ENCODE assay signal across 8 cellular contexts in genomic region chr3:62622553-62623174, GRCh38.
DNase-seq lines count a peak whose midpoint lies in the region; ATAC-seq and TF ChIP-seq lines count a peak whose summit lies in the region.

No MANE protein-coding gene starts in this region.

- no peaks in the 10 kb centered on the region for H3K36me3 ChIP-seq in OCI-LY3 (replicated peaks; ENCODE audit: low read depth, low read length)

- no peak overlapping the region for H3K27ac Mint-ChIP-seq in endothelial cell (ENCODE audit: unreplicated experiment)

- H3K36me3 Mint-ChIP-seq in endothelial cell (ENCODE audit: low read depth, unreplicated experiment), result no peaks in the 10 kb centered on the region

- no peak overlapping the region for H3K4me3 Mint-ChIP-seq in endothelial cell (ENCODE audit: unreplicated experiment)

- H2AFZ ChIP-seq in OCI-LY3 (ENCODE audit: low read depth, low read length), result no peak overlapping the region

- H3K27me3 ChIP-seq in OCI-LY3 (ENCODE audit: low read depth, low read length), result peaks cover 26% of the 10 kb centered on the region

- peaks cover 10% of the 10 kb centered on the region for H3K4me1 ChIP-seq in OCI-LY3 (ENCODE audit: low read length)

- H3K27ac ChIP-seq in OCI-LY3 (ENCODE audit: low read length), result no peak overlapping the region

- no peaks in the 10 kb centered on the region for H3K4me1 Mint-ChIP-seq in endothelial cell (ENCODE audit: unreplicated experiment)

- TF ChIP-seq CTCF in OCI-LY3 (IDR thresholded peaks at IDR 0.05; ENCODE audit: low read depth, low read length) (peak; percentile 79), endothelial cell (IDR thresholded peaks at IDR 0.05; ENCODE audit: unreplicated experiment) (peak; percentile 84)

- no peaks in the 10 kb centered on the region for H3K79me2 ChIP-seq in OCI-LY3 (ENCODE audit: low read length)

- H3K9me3 ChIP-seq in OCI-LY3 (ENCODE audit: insufficient read depth, low read length), result no peaks in the 10 kb centered on the region

- H3K4me2 ChIP-seq in OCI-LY3 (ENCODE audit: low read length), result no peak overlapping the region

- no peak overlapping the region for H3K9ac ChIP-seq in OCI-LY3 (ENCODE audit: low read length)

- H3K27me3 Mint-ChIP-seq in endothelial cell (ENCODE audit: unreplicated experiment), result peaks cover 3% of the 10 kb centered on the region

- ATAC-seq in HG02938 (IDR thresholded peaks at IDR 0.05; ENCODE audit: unreplicated experiment) (peak; percentile 67), HG02623 (IDR thresholded peaks at IDR 0.05; ENCODE audit: unreplicated experiment) (no peak)

- no peak overlapping the region for H3K4me3 ChIP-seq in OCI-LY3 (ENCODE audit: low read length)

- no peaks in the 10 kb centered on the region for H3K9me3 Mint-ChIP-seq in endothelial cell (ENCODE audit: unreplicated experiment)

- peak; percentile 43 for DNase-seq in DMS53 (lab: John Stamatoyannopoulos, UW)
- DNase-seq in DMS53 treated with DMSO at 0.1 percent for 48 hours (lab: John Stamatoyannopoulos, UW; ENCODE audit: unreplicated experiment), result no peak
- DNase-seq in endothelial cell (ENCODE audit: low spot score), result peak; percentile 19
- peak; percentile 39 for DNase-seq in middle frontal gyrus (ENCODE audit: extremely low spot score, low spot score)
- no peak for DNase-seq in activated CD8-positive, alpha-beta memory T cell treated with anti-CD3 and anti-CD28 coated beads for 24 hours

- no peaks in the 10 kb centered on the region for H4K20me1 ChIP-seq in OCI-LY3 (ENCODE audit: insufficient read depth, low read length)

Comparison
In these comparisons a context has a peak if more than half of its experiments do, and no peak if none do; other contexts are left out.
1. DNase-seq: peak in DMS53 (single experiment), endothelial cell (single experiment) and middle frontal gyrus (single experiment); none in DMS53 treated with DMSO at 0.1 percent for 48 hours (single experiment) and activated CD8-positive, alpha-beta memory T cell treated with anti-CD3 and anti-CD28 coated beads for 24 hours (single experiment).